ENCODE assay signal across 26 cellular contexts in the genomic region with DNA sequence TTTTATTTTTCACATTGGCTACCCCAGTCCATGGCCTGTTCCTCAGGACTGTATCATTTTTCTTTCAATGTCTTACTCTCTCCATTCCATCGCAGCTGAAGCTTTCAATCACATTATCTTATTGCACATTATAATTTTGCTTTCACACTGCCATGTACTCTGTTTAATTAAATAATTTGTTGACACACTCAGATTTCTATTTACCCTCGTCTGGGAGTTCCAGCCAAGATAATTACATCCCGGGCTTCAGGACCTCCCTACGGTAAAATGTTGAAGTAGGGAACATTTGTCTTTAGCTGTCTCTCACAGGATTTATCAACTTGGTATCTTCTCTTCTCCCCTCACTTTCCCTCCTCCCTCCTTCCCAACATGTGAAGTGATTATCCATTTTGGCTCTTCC.
"Had no signal": no experiment of that assay in that cellular context is flagged by ENCODE, and none has a peak within 500 bp of the region (broad histone marks: within the 10 kb centered on the region; RNA-seq: fewer than 3 reads in every experiment).

No MANE protein-coding gene starts in this region.

- H3K27ac Mint-ChIP-seq: activated CD4-positive, alpha-beta memory T cell treated with anti-CD3 and anti-CD28 coated beads for 36 hours; activated CD4-positive, alpha-beta T cell treated with anti-CD3 and anti-CD28 coated beads, Interleukin-2, amount 10 ng/mL, durations not matched to agents 7 days and 5 days; activated naive CD4-positive, alpha-beta T cell treated with anti-CD3 and anti-CD28 coated beads, Interleukin-2, amount 10 ng/mL, durations not matched to agents 7 days and 5 days; activated naive CD8-positive, alpha-beta T cell treated with anti-CD3 and anti-CD28 coated beads for 36 hours; activated T-helper 17 cell treated with anti-CD3 and anti-CD28 coated beads, Interleukin-2, amount 50 U/mL, for 72 hours; IgD-negative memory B cell had no signal

- H3K27me3 Mint-ChIP-seq: activated CD4-positive, alpha-beta memory T cell treated with anti-CD3 and anti-CD28 coated beads for 36 hours; activated CD4-positive, alpha-beta T cell treated with anti-CD3 and anti-CD28 coated beads, Interleukin-2, amount 10 ng/mL, durations not matched to agents 7 days and 5 days; activated naive CD4-positive, alpha-beta T cell treated with anti-CD3 and anti-CD28 coated beads, Interleukin-2, amount 10 ng/mL, durations not matched to agents 7 days and 5 days; activated T-helper 17 cell treated with anti-CD3 and anti-CD28 coated beads, Interleukin-2, amount 50 U/mL, for 72 hours had no signal

- H3K9me3 ChIP-seq: colonic mucosa, SJCRH30, SK-N-SH had no signal

- H3K27ac ChIP-seq: brain microvascular endothelial cell, cardiac muscle cell, colonic mucosa, RWPE1, SJCRH30, VCaP had no signal

- H3K36me3 Mint-ChIP-seq: activated CD4-positive, alpha-beta memory T cell treated with anti-CD3 and anti-CD28 coated beads for 36 hours; activated naive CD4-positive, alpha-beta T cell treated with anti-CD3 and anti-CD28 coated beads, Interleukin-2, amount 10 ng/mL, durations not matched to agents 7 days and 5 days; activated naive CD8-positive, alpha-beta T cell treated with anti-CD3 and anti-CD28 coated beads for 36 hours; IgD-negative memory B cell had no signal

- H3K9me3 Mint-ChIP-seq: activated CD4-positive, alpha-beta memory T cell treated with anti-CD3 and anti-CD28 coated beads for 36 hours; activated CD4-positive, alpha-beta T cell treated with anti-CD3 and anti-CD28 coated beads, Interleukin-2, amount 10 ng/mL, durations not matched to agents 7 days and 5 days; activated naive CD4-positive, alpha-beta T cell treated with anti-CD3 and anti-CD28 coated beads, Interleukin-2, amount 10 ng/mL, durations not matched to agents 7 days and 5 days; activated naive CD8-positive, alpha-beta T cell treated with anti-CD3 and anti-CD28 coated beads for 36 hours had no signal

- H3K4me1 Mint-ChIP-seq: activated CD4-positive, alpha-beta T cell treated with anti-CD3 and anti-CD28 coated beads, Interleukin-2, amount 10 ng/mL, durations not matched to agents 7 days and 5 days; activated naive CD4-positive, alpha-beta T cell treated with anti-CD3 and anti-CD28 coated beads, Interleukin-2, amount 10 ng/mL, durations not matched to agents 7 days and 5 days; activated naive CD8-positive, alpha-beta T cell treated with anti-CD3 and anti-CD28 coated beads for 36 hours; activated T-helper 17 cell treated with anti-CD3 and anti-CD28 coated beads, Interleukin-2, amount 50 U/mL, for 72 hours; IgD-negative memory B cell had no signal

- H3K4me1 ChIP-seq: colonic mucosa, SJCRH30 had no signal

- H3K27me3 ChIP-seq: brain microvascular endothelial cell, cardiac muscle cell, colonic mucosa, SJCRH30 had no signal

- H3K4me3 ChIP-seq: cardiac muscle cell, colonic mucosa, SJCRH30 had no signal

- ATAC-seq: activated T-helper 17 cell treated with anti-CD3 and anti-CD28 coated beads, Interleukin-2, amount 50 U/mL, for 72 hours had no signal

- DNase-seq: activated CD4-positive, alpha-beta memory T cell treated with anti-CD3 and anti-CD28 coated beads for 36 hours; activated CD4-positive, alpha-beta T cell treated with anti-CD3 and anti-CD28 coated beads, Interleukin-2, amount 10 ng/mL, durations not matched to agents 7 days and 5 days; activated CD4-positive, CD25-positive, alpha-beta regulatory T cell; activated CD8-positive, alpha-beta memory T cell treated with anti-CD3 and anti-CD28 coated beads for 24 hours; activated gamma-delta T cell treated with Interleukin-2 at 50 U/mL for 16 hours; activated naive CD4-positive, alpha-beta T cell treated with anti-CD3 and anti-CD28 coated beads, Interleukin-2, amount 10 ng/mL, durations not matched to agents 7 days and 5 days; activated naive CD8-positive, alpha-beta T cell treated with anti-CD3 and anti-CD28 coated beads for 36 hours; activated T-cell treated with anti-CD3 and anti-CD28 coated beads for 4 hours; activated T-cell treated with anti-CD3 and anti-CD28 coated beads, Interleukin-2, amount 50 U/mL, for 48 hours; brain microvascular endothelial cell; colonic mucosa; KG1; NCI-H1048; NCI-H1694; NCI-H2029 treated with DMSO at 0.1 percent for 48 hours; NCI-H2171 treated with DMSO at 0.1 percent for 48 hours; NCI-H226; Right ventricle myocardium superior; SJCRH30; SK-N-SH; T-helper 1 cell had no signal

- H3K4me3 Mint-ChIP-seq: activated CD4-positive, alpha-beta memory T cell treated with anti-CD3 and anti-CD28 coated beads for 36 hours; activated CD4-positive, alpha-beta T cell treated with anti-CD3 and anti-CD28 coated beads, Interleukin-2, amount 10 ng/mL, durations not matched to agents 7 days and 5 days; activated naive CD4-positive, alpha-beta T cell treated with anti-CD3 and anti-CD28 coated beads, Interleukin-2, amount 10 ng/mL, durations not matched to agents 7 days and 5 days; activated naive CD8-positive, alpha-beta T cell treated with anti-CD3 and anti-CD28 coated beads for 36 hours; activated T-helper 17 cell treated with anti-CD3 and anti-CD28 coated beads, Interleukin-2, amount 50 U/mL, for 72 hours; IgD-negative memory B cell had no signal
